ENCODE assay signal across 8 cellular contexts in the genomic region with DNA sequence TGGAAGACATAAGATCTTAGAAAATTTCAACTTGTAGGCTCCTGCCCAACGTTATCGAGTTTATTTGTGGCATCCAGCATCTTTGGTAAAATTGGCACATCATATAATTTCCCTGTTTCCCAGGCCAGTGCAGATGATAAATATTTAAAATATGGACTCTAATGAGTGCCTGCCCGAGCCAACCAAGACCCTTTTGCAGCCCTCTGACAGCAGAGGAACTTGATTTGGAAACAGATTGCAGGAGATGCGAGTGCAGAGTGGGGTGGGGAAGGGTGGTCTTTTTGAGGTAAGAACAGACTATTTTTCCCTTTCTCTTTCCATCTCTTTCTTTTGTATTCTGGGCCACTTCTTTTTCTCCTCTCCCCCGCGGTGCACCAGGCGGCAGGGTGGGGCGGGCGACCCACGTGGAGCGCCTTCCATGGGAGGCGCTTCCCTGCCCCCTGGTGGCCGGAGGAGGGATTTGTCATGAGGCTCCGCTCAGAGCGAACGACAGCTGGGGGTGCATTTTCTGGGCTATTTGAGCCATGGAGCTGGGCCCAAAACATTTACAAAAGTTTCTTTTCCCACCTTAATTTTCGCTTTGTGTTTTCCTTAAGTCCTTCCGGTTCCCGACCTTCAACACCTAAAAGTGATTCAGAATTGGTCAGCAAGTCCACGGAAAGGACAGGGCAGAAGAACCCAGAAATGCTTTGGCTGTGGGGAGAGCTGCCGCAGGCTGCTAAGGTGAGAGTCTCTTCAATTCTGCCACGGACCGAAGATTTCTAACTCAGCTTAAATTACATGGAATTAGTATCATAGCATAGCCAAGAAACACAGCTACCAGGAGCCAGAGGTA. TPM values are rescaled to one million over a fixed set of nuclear protein-coding genes. Genes with fewer than 3 reads are reported as not detected.
DNase-seq lines count a peak whose midpoint lies in the region; ATAC-seq and TF ChIP-seq lines count a peak whose summit lies in the region.

No MANE protein-coding gene starts in this region.

- DNase-seq in CD4-positive, alpha-beta memory T cell, result peak; percentile 79 to 84 (median 81)
- DNase-seq in NCI-H82 treated with DMSO at 0.1 percent for 48 hours (lab: John Stamatoyannopoulos, UW; ENCODE audit: unreplicated experiment) (peak; percentile 12), endothelial cell (ENCODE audit: low spot score) (peak; percentile 87)
- peak; percentile 55 for DNase-seq in activated CD8-positive, alpha-beta memory T cell treated with anti-CD3 and anti-CD28 coated beads, Interleukin-2, amount 50 U/mL, for 1 hour (ENCODE audit: extremely low read depth)
- DNase-seq in stimulated activated CD8-positive, alpha-beta memory T cell treated with anti-CD3 and anti-CD28 coated beads, Interleukin-7, amount 100 ng/mL, for 24 hours (ENCODE audit: low read depth), result peak; percentile 82

- peaks cover 34% of the 10 kb centered on the region for H3K4me1 ChIP-seq in CD4-positive, alpha-beta memory T cell (ENCODE audit: insufficient read depth, low read length)
- H3K4me1 ChIP-seq in mucosa of rectum (ENCODE audit: control insufficient read depth in 2 of 2, insufficient read depth in 2 of 2, low read length in 2 of 2), result peaks cover 3 to 4% of the 10 kb centered on the region in 2 donors

- H3K4me3 ChIP-seq in CD4-positive, alpha-beta memory T cell (ENCODE audit: low read length in 2 of 2), result peak overlapping the region in 1 of 2 donors; percentile 19
- peak overlapping the region; percentile 19 to 57 for H3K4me3 ChIP-seq in mucosa of rectum (ENCODE audit: low read length in 2 of 2)

- peak overlapping the region; percentile 52 for H3K27ac ChIP-seq in CD4-positive, alpha-beta memory T cell (ENCODE audit: low read depth, low read length)
- H3K27ac ChIP-seq in mucosa of rectum (ENCODE audit: low read depth in 2 of 2, low read length in 2 of 2), result no peak overlapping the region

- H3K27me3 ChIP-seq in CD4-positive, alpha-beta memory T cell (ENCODE audit: insufficient read depth, low read length), result no peaks in the 10 kb centered on the region
- H3K27me3 ChIP-seq in mucosa of rectum (ENCODE audit: control insufficient read depth in 2 of 2, insufficient read depth in 2 of 2, low read length in 2 of 2), result no peaks in the 10 kb centered on the region

- H3K36me3 Mint-ChIP-seq in CD4-positive, alpha-beta memory T cell, result peaks cover 35 to 71% of the 10 kb centered on the region in 2 donors
- H3K36me3 Mint-ChIP-seq in endothelial cell (ENCODE audit: low read depth, unreplicated experiment), result peaks cover 23% of the 10 kb centered on the region

- POLR2A ChIA-PET in CD4-positive, alpha-beta memory T cell (lab: Charles Lee; ENCODE audit: partially characterized antibody), result interaction anchor here (0.7 to 3.0 kb wide), 12 partner anchors 26 to 646 kb away, joined by 3 to 15 read pairs (median 5); partner anchors contain the start of gene LPIN1

- ATAC-seq in GM19328 (IDR thresholded peaks at IDR 0.05; ENCODE audit: unreplicated experiment) (peak; percentile 90), HG03439 (IDR thresholded peaks at IDR 0.05; ENCODE audit: unreplicated experiment) (peak; percentile 77)

- peaks cover 32 to 48% (median 39%) of the 10 kb centered on the region in 4 donors for H3K4me1 Mint-ChIP-seq in CD4-positive, alpha-beta memory T cell
- H3K4me1 Mint-ChIP-seq in endothelial cell (ENCODE audit: unreplicated experiment), result peaks cover 16% of the 10 kb centered on the region

- no peaks in the 10 kb centered on the region for H3K27me3 Mint-ChIP-seq in CD4-positive, alpha-beta memory T cell
- peaks cover 2% of the 10 kb centered on the region for H3K27me3 Mint-ChIP-seq in endothelial cell (ENCODE audit: unreplicated experiment)

- CTCF ChIA-PET in CD4-positive, alpha-beta memory T cell (lab: Charles Lee; ENCODE audit: partially characterized antibody), result interaction anchor here (0.7 to 13.1 kb wide), 36 partner anchors 8 to 1228 kb away, joined by 3 to 476 read pairs (median 6); partner anchors contain the start of genes LPIN1, SLC66A3 and TRIB2

- H3K9me3 Mint-ChIP-seq in CD4-positive, alpha-beta memory T cell, result no peaks in the 10 kb centered on the region
- H3K9me3 Mint-ChIP-seq in endothelial cell (ENCODE audit: unreplicated experiment), result no peaks in the 10 kb centered on the region

- peak; percentile 98 for TF ChIP-seq CTCF in endothelial cell (IDR thresholded peaks at IDR 0.05; ENCODE audit: unreplicated experiment)

- no peaks in the 10 kb centered on the region for H3K9me3 ChIP-seq in CD4-positive, alpha-beta memory T cell (ENCODE audit: control insufficient read depth in 1 of 2, low read length in 2 of 2)
- H3K9me3 ChIP-seq in mucosa of rectum (ENCODE audit: control insufficient read depth in 2 of 2, low read length in 2 of 2), result no peaks in the 10 kb centered on the region

- intact Hi-C loops in CD4-positive, alpha-beta memory T cell (cut with micrococcal nuclease), result loop anchor here (1.0 to 5.0 kb wide), 6 partner anchors 25 to 647 kb away; a partner anchor contains a TSS

- H3K36me3 ChIP-seq in CD4-positive, alpha-beta memory T cell (ENCODE audit: insufficient read depth, low read length), result peaks cover 49% of the 10 kb centered on the region
- peaks cover 25 to 42% of the 10 kb centered on the region in 2 donors for H3K36me3 ChIP-seq in mucosa of rectum (ENCODE audit: control insufficient read depth in 2 of 2, insufficient read depth in 2 of 2, low read length in 2 of 2)

- peak overlapping the region; percentile 59 to 84 (median 72) for H3K4me3 Mint-ChIP-seq in CD4-positive, alpha-beta memory T cell
- H3K4me3 Mint-ChIP-seq in endothelial cell (ENCODE audit: unreplicated experiment), result no peak overlapping the region

- peak overlapping the region in 1 of 2 donors; percentile 52 for H3K9ac ChIP-seq in mucosa of rectum (ENCODE audit: low read depth in 1 of 2, low read length in 2 of 2)

- peak overlapping the region; percentile 64 to 90 (median 87) for H3K27ac Mint-ChIP-seq in CD4-positive, alpha-beta memory T cell
- peak overlapping the region; percentile 5 for H3K27ac Mint-ChIP-seq in endothelial cell (ENCODE audit: unreplicated experiment)

RNA-seq across cellular contexts. Expression of gene LPIN1, which starts 32.7 kb away (rescaled TPM):
- total RNA-seq in CD4-positive, alpha-beta memory T cell, result 10 to 100 TPM; 74.3 to 83.9 TPM
- polyA plus RNA-seq in CD4-positive, alpha-beta memory T cell, result 10 to 100 TPM; 13.3 to 28.7 TPM
- 16.4 TPM for total RNA-seq in endothelial cell (ENCODE audit: unreplicated experiment)

Comparison
In these comparisons a context has a peak if more than half of its experiments do, and no peak if none do; other contexts are left out.
1. DNase-seq: peak in every context shown above with its lines; median percentile 87 in endothelial cell; 82 in stimulated activated CD8-positive, alpha-beta memory T cell treated with anti-CD3 and anti-CD28 coated beads, Interleukin-7, amount 100 ng/mL, for 24 hours; 81 in CD4-positive, alpha-beta memory T cell; 55 in activated CD8-positive, alpha-beta memory T cell treated with anti-CD3 and anti-CD28 coated beads, Interleukin-2, amount 50 U/mL, for 1 hour; 12 in NCI-H82 treated with DMSO at 0.1 percent for 48 hours.